ENCODE assay signal across 21 cellular contexts in the genomic region with DNA sequence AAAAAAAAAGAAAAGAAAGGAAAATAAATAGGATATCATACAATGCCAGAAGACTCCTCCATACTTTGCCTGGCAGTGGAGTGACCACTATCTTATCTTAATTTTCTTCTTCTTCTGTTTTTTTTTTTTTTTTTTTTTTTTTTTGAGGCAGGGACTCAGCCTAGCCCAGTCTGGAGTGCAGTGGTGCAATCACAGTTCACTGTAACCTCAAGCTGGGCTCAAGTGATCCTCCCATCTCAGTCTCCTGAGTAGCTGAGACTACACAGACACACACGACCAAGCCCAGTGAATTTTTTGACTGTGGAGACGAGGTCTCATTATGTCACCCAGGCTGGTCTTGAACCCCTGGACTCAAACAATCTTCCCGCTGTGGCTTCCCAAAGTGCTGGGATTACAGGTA. TPM values are rescaled to one million over a fixed set of nuclear protein-coding genes. Genes with fewer than 3 reads are reported as not detected.
"Had no signal": no experiment of that assay in that cellular context is flagged by ENCODE, and none has a peak within 500 bp of the region (broad histone marks: within the 10 kb centered on the region; RNA-seq: fewer than 3 reads in every experiment).

No MANE protein-coding gene starts in this region.

- H3K9me3 Mint-ChIP-seq: activated T-helper 1 cell treated with anti-CD3 and anti-CD28 coated beads, Interleukin-12 subunit alpha, Interleukin-12 subunit beta, Interleukin-2, Interleukin-4 antibody, amounts not matched to agents 30 ng/mL and 10 ng/mL and 1 ng/mL, durations not matched to agents 14 hours and 24 hours and 36 hours; effector memory CD8-positive, alpha-beta T cell; mesothelial cell of epicardium; stimulated activated naive CD8-positive, alpha-beta T cell treated with anti-CD3 and anti-CD28 coated beads, Interleukin-15, Interleukin-2, amounts not matched to agents 100 ng/mL and 50 ng/mL, for 24 hours; type B pancreatic cell had no signal

- H3K27me3 ChIP-seq: ascending aorta had no signal

- H3K4me1 ChIP-seq: ascending aorta, lower lobe of right lung, prostate gland had no signal

- DNase-seq: activated CD4-positive, CD25-positive, alpha-beta regulatory T cell treated with anti-CD3 and anti-CD28 coated beads, Interleukin-2, amount 50 U/mL, for 72 hours; dermis blood vessel endothelial cell; effector memory CD8-positive, alpha-beta T cell; foreskin melanocyte; left colon; right cardiac atrium; spleen; T-helper 2 cell had no signal

- H3K9me3 ChIP-seq: ascending aorta, heart left ventricle, lower lobe of right lung, prostate gland, spleen, suprapubic skin had no signal

- H3K4me3 Mint-ChIP-seq: activated T-helper 1 cell treated with anti-CD3 and anti-CD28 coated beads, Interleukin-12 subunit alpha, Interleukin-12 subunit beta, Interleukin-2, Interleukin-4 antibody, amounts not matched to agents 30 ng/mL and 10 ng/mL and 1 ng/mL, durations not matched to agents 14 hours and 24 hours and 36 hours; effector memory CD8-positive, alpha-beta T cell; mesothelial cell of epicardium; stimulated activated naive CD8-positive, alpha-beta T cell treated with anti-CD3 and anti-CD28 coated beads, Interleukin-15, Interleukin-2, amounts not matched to agents 100 ng/mL and 50 ng/mL, for 24 hours; type B pancreatic cell had no signal

- H3K27ac Mint-ChIP-seq: activated T-helper 1 cell treated with anti-CD3 and anti-CD28 coated beads, Interleukin-12 subunit alpha, Interleukin-12 subunit beta, Interleukin-2, Interleukin-4 antibody, amounts not matched to agents 30 ng/mL and 10 ng/mL and 1 ng/mL, durations not matched to agents 14 hours and 24 hours and 36 hours; effector memory CD8-positive, alpha-beta T cell; mesothelial cell of epicardium; stimulated activated naive CD8-positive, alpha-beta T cell treated with anti-CD3 and anti-CD28 coated beads, Interleukin-15, Interleukin-2, amounts not matched to agents 100 ng/mL and 50 ng/mL, for 24 hours; type B pancreatic cell had no signal

- H3K4me3 ChIP-seq: ascending aorta, heart left ventricle, lower lobe of right lung, prostate gland, spleen, suprapubic skin had no signal

- ATAC-seq: effector memory CD8-positive, alpha-beta T cell; heart left ventricle; left colon; lower lobe of right lung; right cardiac atrium had no signal

- H3K27ac ChIP-seq: ascending aorta, epithelial cell of prostate, heart left ventricle, lower lobe of right lung, prostate gland, spleen, suprapubic skin had no signal

- H3K36me3 ChIP-seq: ascending aorta, heart left ventricle, lower lobe of right lung, prostate gland, spleen, suprapubic skin had no signal

- H3K36me3 Mint-ChIP-seq: mesothelial cell of epicardium, type B pancreatic cell had no signal

RNA-seq across cellular contexts. Expression of a gene that starts 17.1 kb away (rescaled TPM):
- total RNA-seq: activated CD8-positive, alpha-beta memory T cell treated with anti-CD3 and anti-CD28 coated beads for 36 hours; ascending aorta; dermis blood vessel endothelial cell; fibroblast of lung; mesothelial cell of epicardium had no signal
- polyA plus RNA-seq: fibroblast of lung, neural cell had no signal

RNA-seq across cellular contexts. Expression of a gene that starts 37.4 kb away (rescaled TPM):
- total RNA-seq: activated CD8-positive, alpha-beta memory T cell treated with anti-CD3 and anti-CD28 coated beads for 36 hours; activated T-helper 1 cell treated with anti-CD3 and anti-CD28 coated beads, Interleukin-12 subunit alpha, Interleukin-12 subunit beta, Interleukin-2, Interleukin-4 antibody, amounts not matched to agents 30 ng/mL and 10 ng/mL and 1 ng/mL, durations not matched to agents 14 hours and 24 hours and 36 hours; ascending aorta had no signal
- polyA plus RNA-seq: heart left ventricle had no signal
